In genomic region chr2:13652531-13653313, GRCh38 we compare ENCODE assay signal across 10 cellular contexts.
DNase-seq lines count a peak whose midpoint lies in the region; ATAC-seq and TF ChIP-seq lines count a peak whose summit lies in the region.
"Had no signal": no experiment of that assay in that cellular context is flagged by ENCODE, and none has a peak within 500 bp of the region (broad histone marks: within the 10 kb centered on the region; RNA-seq: fewer than 3 reads in every experiment).

No MANE protein-coding gene starts in this region.

- peak; percentile 80 for DNase-seq in endodermal cell
- no peak for DNase-seq in activated T-helper 1 cell treated with anti-CD3 and anti-CD28 coated beads, Interleukin-12 subunit alpha, Interleukin-12 subunit beta, Interleukin-2, Interleukin-4 antibody, amounts not matched to agents 30 ng/mL and 10 ng/mL and 1 ng/mL, durations not matched to agents 14 hours and 24 hours and 36 hours (ENCODE audit: low spot score)
- DNase-seq in medulla oblongata (ENCODE audit: extremely low spot score) = no peak
- no peak for DNase-seq in GF-D8 (lab: John Stamatoyannopoulos, UW)
- DNase-seq in midbrain (lab: John Stamatoyannopoulos, UW) = no peak
- DNase-seq: activated CD4-positive, alpha-beta T cell treated with anti-CD3 and anti-CD28 coated beads, Interleukin-2, amount 10 ng/mL, durations not matched to agents 7 days and 5 days; NCI-H446 treated with DMSO at 0.1 percent for 48 hours had no signal

- peak overlapping the region; percentile 63 for H3K4me3 ChIP-seq in ACC112 (ENCODE audit: low read depth, low read length)
- peak overlapping the region; percentile 40 for H3K4me3 ChIP-seq in Loucy (ENCODE audit: low read length, poor library complexity, severe bottlenecking)
- H3K4me3 ChIP-seq in endodermal cell (ENCODE audit: low read length) = no peak overlapping the region

- H3K9me3 Mint-ChIP-seq in endodermal cell = peaks cover 33% of the 10 kb centered on the region
- H3K9me3 Mint-ChIP-seq in activated T-helper 1 cell treated with anti-CD3 and anti-CD28 coated beads, Interleukin-12 subunit alpha, Interleukin-12 subunit beta, Interleukin-2, Interleukin-4 antibody, amounts not matched to agents 30 ng/mL and 10 ng/mL and 1 ng/mL, durations not matched to agents 14 hours and 24 hours and 36 hours = no peaks in the 10 kb centered on the region

- H3K36me3 ChIP-seq in ACC112 (ENCODE audit: insufficient read depth, low read length) (0 out of 2 replicates have a peak, but pooled peaks cover 10% of the 10 kb centered on the region), Loucy (ENCODE audit: insufficient read depth, low read length) (no peaks in the 10 kb centered on the region; the same call in 1 of the 2 replicates), endodermal cell (ENCODE audit: control insufficient read depth, insufficient read depth, low read length) (no peaks in the 10 kb centered on the region)

- peak overlapping the region; percentile 4 for H2AFZ ChIP-seq in ACC112 (ENCODE audit: low read length, unreplicated experiment)
- H2AFZ ChIP-seq in Loucy (ENCODE audit: low read length) = peak overlapping the region; percentile 7; the same call in 1 of the 2 replicates

- no peaks in the 10 kb centered on the region for H3K27me3 Mint-ChIP-seq in endodermal cell (ENCODE audit: insufficient read depth)
- no peaks in the 10 kb centered on the region for H3K27me3 Mint-ChIP-seq in activated T-helper 1 cell treated with anti-CD3 and anti-CD28 coated beads, Interleukin-12 subunit alpha, Interleukin-12 subunit beta, Interleukin-2, Interleukin-4 antibody, amounts not matched to agents 30 ng/mL and 10 ng/mL and 1 ng/mL, durations not matched to agents 14 hours and 24 hours and 36 hours (ENCODE audit: insufficient read depth)
- H3K27me3 Mint-ChIP-seq: activated CD4-positive, alpha-beta T cell treated with anti-CD3 and anti-CD28 coated beads, Interleukin-2, amount 10 ng/mL, durations not matched to agents 7 days and 5 days had no signal

- H3K79me2 ChIP-seq in ACC112 (ENCODE audit: control insufficient read depth, insufficient read depth, low read length, unreplicated experiment) (no peaks in the 10 kb centered on the region), Loucy (ENCODE audit: insufficient read depth, low read length) (no peaks in the 10 kb centered on the region)

- H3K9me2 ChIP-seq in Loucy (replicated peaks; ENCODE audit: low read depth, low read length) = no peaks in the 10 kb centered on the region

- H3K27ac ChIP-seq in ACC112 (ENCODE audit: low read depth, low read length) = peak overlapping the region; percentile 93
- no peak overlapping the region for H3K27ac ChIP-seq in endodermal cell (ENCODE audit: low read depth, low read length)

- H3K4me2 ChIP-seq in Loucy (ENCODE audit: low read depth, low read length, poor library complexity, severe bottlenecking) = peak overlapping the region; percentile 71

- H3K4me3 Mint-ChIP-seq in endodermal cell = no peak overlapping the region
- no peak overlapping the region for H3K4me3 Mint-ChIP-seq in activated T-helper 1 cell treated with anti-CD3 and anti-CD28 coated beads, Interleukin-12 subunit alpha, Interleukin-12 subunit beta, Interleukin-2, Interleukin-4 antibody, amounts not matched to agents 30 ng/mL and 10 ng/mL and 1 ng/mL, durations not matched to agents 14 hours and 24 hours and 36 hours
- H3K4me3 Mint-ChIP-seq: activated CD4-positive, alpha-beta T cell treated with anti-CD3 and anti-CD28 coated beads, Interleukin-2, amount 10 ng/mL, durations not matched to agents 7 days and 5 days had no signal

- H3K4me1 Mint-ChIP-seq in endodermal cell = no peaks in the 10 kb centered on the region
- H3K4me1 Mint-ChIP-seq in activated T-helper 1 cell treated with anti-CD3 and anti-CD28 coated beads, Interleukin-12 subunit alpha, Interleukin-12 subunit beta, Interleukin-2, Interleukin-4 antibody, amounts not matched to agents 30 ng/mL and 10 ng/mL and 1 ng/mL, durations not matched to agents 14 hours and 24 hours and 36 hours (ENCODE audit: low read depth) = no peaks in the 10 kb centered on the region
- H3K4me1 Mint-ChIP-seq: activated CD4-positive, alpha-beta T cell treated with anti-CD3 and anti-CD28 coated beads, Interleukin-2, amount 10 ng/mL, durations not matched to agents 7 days and 5 days had no signal

- H3K9me3 ChIP-seq in Loucy (ENCODE audit: insufficient read depth, low read depth, low read length) (peaks cover 26% of the 10 kb centered on the region), endodermal cell (ENCODE audit: control insufficient read depth, low read length) (peaks cover 76% of the 10 kb centered on the region)

- H3F3A ChIP-seq in Loucy (ENCODE audit: low read depth) = no peaks in the 10 kb centered on the region

- H4K20me1 ChIP-seq in Loucy (ENCODE audit: insufficient read depth, low read length, poor library complexity, severe bottlenecking) = no peaks in the 10 kb centered on the region

- 61 to 88% methylated on average over 2 of the region's 2 CpGs for WGBS in endodermal cell (ENCODE audit: insufficient coverage in 1 of 2, insufficient read length in 1 of 2), 2 experiments

- intact Hi-C loops in activated T-helper 1 cell treated with anti-CD3 and anti-CD28 coated beads, Interleukin-12 subunit alpha, Interleukin-12 subunit beta, Interleukin-2, Interleukin-4 antibody, amounts not matched to agents 30 ng/mL and 10 ng/mL and 1 ng/mL, durations not matched to agents 14 hours and 24 hours and 36 hours (cut with micrococcal nuclease) = no loop called here

- H3K27me3 ChIP-seq in ACC112 (ENCODE audit: insufficient read depth, low read length) (no peaks in the 10 kb centered on the region), Loucy (ENCODE audit: insufficient read depth, low read length, poor library complexity, severe bottlenecking) (no peaks in the 10 kb centered on the region), endodermal cell (ENCODE audit: control insufficient read depth, insufficient read depth, low read length, poor library complexity, severe bottlenecking) (no peaks in the 10 kb centered on the region)

- peak; percentile 54 for ATAC-seq in GM18907 (IDR thresholded peaks at IDR 0.05; ENCODE audit: unreplicated experiment)

- no peak overlapping the region for H3K27ac Mint-ChIP-seq in endodermal cell
- no peak overlapping the region for H3K27ac Mint-ChIP-seq in activated T-helper 1 cell treated with anti-CD3 and anti-CD28 coated beads, Interleukin-12 subunit alpha, Interleukin-12 subunit beta, Interleukin-2, Interleukin-4 antibody, amounts not matched to agents 30 ng/mL and 10 ng/mL and 1 ng/mL, durations not matched to agents 14 hours and 24 hours and 36 hours
- H3K27ac Mint-ChIP-seq: activated CD4-positive, alpha-beta T cell treated with anti-CD3 and anti-CD28 coated beads, Interleukin-2, amount 10 ng/mL, durations not matched to agents 7 days and 5 days had no signal

- no peaks in the 10 kb centered on the region for H3K36me3 Mint-ChIP-seq in endodermal cell (ENCODE audit: low read depth)
- no peaks in the 10 kb centered on the region for H3K36me3 Mint-ChIP-seq in activated T-helper 1 cell treated with anti-CD3 and anti-CD28 coated beads, Interleukin-12 subunit alpha, Interleukin-12 subunit beta, Interleukin-2, Interleukin-4 antibody, amounts not matched to agents 30 ng/mL and 10 ng/mL and 1 ng/mL, durations not matched to agents 14 hours and 24 hours and 36 hours (ENCODE audit: low read depth)

- no peak for TF ChIP-seq CTCF in Loucy (conservative IDR thresholded peaks at IDR 0.05; ENCODE audit: low read length)
- TF ChIP-seq CTCF in endodermal cell (conservative IDR thresholded peaks at IDR 0.05) = no peak

- H3K4me1 ChIP-seq in ACC112 (ENCODE audit: control insufficient read depth, insufficient read depth, low read length, unreplicated experiment) (peaks cover 37% of the 10 kb centered on the region), Loucy (ENCODE audit: insufficient read depth, low read length, poor library complexity, severe bottlenecking) (peaks cover 57% of the 10 kb centered on the region), endodermal cell (ENCODE audit: control insufficient read depth, insufficient read depth, low read length) (no peaks in the 10 kb centered on the region)

- H3K9ac ChIP-seq in Loucy (ENCODE audit: low read depth, low read length, poor library complexity, severe bottlenecking) (peak overlapping the region; percentile 74), endodermal cell (ENCODE audit: extremely low read depth, low read length, poor library complexity, severe bottlenecking) (no peak overlapping the region)
